1 cellular context compared by ENCODE assay signal in genomic region chr7:105012503-105013282, GRCh38.
A peak's percentile ranks its signal among the peaks of the same experiment; 100 is the strongest.
TF ChIP-seq lines count a peak whose summit lies in the region.

No MANE protein-coding gene starts in this region.

TF ChIP-seq in HEK293, 187 proteins besides CTCF, POLR2A, EP300 and RAD21 (continued from another document and continues in another):
- TF ChIP-seq ZNF280C (tag by site-specific recombination; IDR thresholded peaks at IDR 0.05) (no peak), ZFP69B (tag by site-specific recombination; IDR thresholded peaks at IDR 0.05) (peak; percentile 30; the same call in 1 of the 2 replicates), ZNF221 (tag by site-specific recombination; IDR thresholded peaks at IDR 0.05; ENCODE audit: borderline replicate concordance) (peak; percentile 59; the same call in 1 of the 2 replicates), ZNF114 (tag by site-specific recombination; IDR thresholded peaks at IDR 0.05) (no peak), ZNF629 (tag by site-specific recombination; IDR thresholded peaks at IDR 0.05) (peak; percentile 91), ZNF223 (tag by site-specific recombination; IDR thresholded peaks at IDR 0.05) (no peak), ZNF366 (tag by site-specific recombination; conservative IDR thresholded peaks at IDR 0.05) (peak; percentile 82), ZNF514 (tag by site-specific recombination; IDR thresholded peaks at IDR 0.05) (no peak), ZNF211 (tag by site-specific recombination; IDR thresholded peaks at IDR 0.05; ENCODE audit: low read depth) (no peak; the same call in 1 of the 2 replicates), ZNF350 (tag by site-specific recombination; IDR thresholded peaks at IDR 0.05) (no peak), ZNF658 (tag by site-specific recombination; IDR thresholded peaks at IDR 0.05) (no peak), ZNF302 (tag by site-specific recombination; IDR thresholded peaks at IDR 0.05; ENCODE audit: low read depth) (no peak), ZNF548 (tag by site-specific recombination; IDR thresholded peaks at IDR 0.05) (no peak), ZNF561 (tag by site-specific recombination; IDR thresholded peaks at IDR 0.05; ENCODE audit: borderline replicate concordance) (peak; percentile 77), EGR2 (tag by site-specific recombination; IDR thresholded peaks at IDR 0.05; ENCODE audit: low read depth) (peak; percentile 99), ZXDB (tag by site-specific recombination; IDR thresholded peaks at IDR 0.05) (peak; percentile 98), PRDM1 (tag by site-specific recombination; IDR thresholded peaks at IDR 0.05) (peak; percentile 96), ZNF391 (tag by site-specific recombination; IDR thresholded peaks at IDR 0.05; ENCODE audit: borderline replicate concordance, low read depth) (peak; percentile 78; the same call in 1 of the 2 replicates), ZNF140 (tag by site-specific recombination; IDR thresholded peaks at IDR 0.05) (no peak), SCRT1 (tag by site-specific recombination; IDR thresholded peaks at IDR 0.05; ENCODE audit: borderline replicate concordance) (0 out of 2 replicates have a peak, but pooled peaks have one; percentile 63), ZNF175 (tag by site-specific recombination; IDR thresholded peaks at IDR 0.05) (no peak), BCL11A (tag by site-specific recombination; IDR thresholded peaks at IDR 0.05; ENCODE audit: low read depth) (peak; percentile 91), ZBTB11 (tag by site-specific recombination; conservative IDR thresholded peaks at IDR 0.05; ENCODE audit: low read depth) (0 out of 2 replicates have a peak, but pooled peaks have one; percentile 40), GLIS2 (tag by site-specific recombination; IDR thresholded peaks at IDR 0.05) (peak; percentile 98), ZNF354C (tag by site-specific recombination; IDR thresholded peaks at IDR 0.05; ENCODE audit: borderline replicate concordance, low read depth) (no peak), SALL2 (tag by site-specific recombination; IDR thresholded peaks at IDR 0.05; ENCODE audit: borderline replicate concordance) (no peak), ZSCAN23 (tag by site-specific recombination; IDR thresholded peaks at IDR 0.05) (peak; percentile 79), OVOL3 (tag by site-specific recombination; IDR thresholded peaks at IDR 0.05) (no peak), ZNF560 (tag by site-specific recombination; IDR thresholded peaks at IDR 0.05; ENCODE audit: borderline replicate concordance) (no peak), ZNF426 (tag by site-specific recombination; IDR thresholded peaks at IDR 0.05) (no peak), ZNF274 (IDR thresholded peaks at IDR 0.05; ENCODE audit: low read length) (no peak), ZNF274 (tag by site-specific recombination; IDR thresholded peaks at IDR 0.05; ENCODE audit: borderline replicate concordance) (no peak)
- TF ChIP-seq, protein P1, sequence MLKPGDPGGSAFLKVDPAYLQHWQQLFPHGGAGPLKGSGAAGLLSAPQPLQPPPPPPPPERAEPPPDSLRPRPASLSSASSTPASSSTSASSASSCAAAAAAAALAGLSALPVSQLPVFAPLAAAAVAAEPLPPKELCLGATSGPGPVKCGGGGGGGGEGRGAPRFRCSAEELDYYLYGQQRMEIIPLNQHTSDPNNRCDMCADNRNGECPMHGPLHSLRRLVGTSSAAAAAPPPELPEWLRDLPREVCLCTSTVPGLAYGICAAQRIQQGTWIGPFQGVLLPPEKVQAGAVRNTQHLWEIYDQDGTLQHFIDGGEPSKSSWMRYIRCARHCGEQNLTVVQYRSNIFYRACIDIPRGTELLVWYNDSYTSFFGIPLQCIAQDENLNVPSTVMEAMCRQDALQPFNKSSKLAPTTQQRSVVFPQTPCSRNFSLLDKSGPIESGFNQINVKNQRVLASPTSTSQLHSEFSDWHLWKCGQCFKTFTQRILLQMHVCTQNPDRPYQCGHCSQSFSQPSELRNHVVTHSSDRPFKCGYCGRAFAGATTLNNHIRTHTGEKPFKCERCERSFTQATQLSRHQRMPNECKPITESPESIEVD (tag by site-specific recombination; IDR thresholded peaks at IDR 0.05): peak; percentile 60; the same call in 1 of the 2 replicates
- TF ChIP-seq, protein P2, sequence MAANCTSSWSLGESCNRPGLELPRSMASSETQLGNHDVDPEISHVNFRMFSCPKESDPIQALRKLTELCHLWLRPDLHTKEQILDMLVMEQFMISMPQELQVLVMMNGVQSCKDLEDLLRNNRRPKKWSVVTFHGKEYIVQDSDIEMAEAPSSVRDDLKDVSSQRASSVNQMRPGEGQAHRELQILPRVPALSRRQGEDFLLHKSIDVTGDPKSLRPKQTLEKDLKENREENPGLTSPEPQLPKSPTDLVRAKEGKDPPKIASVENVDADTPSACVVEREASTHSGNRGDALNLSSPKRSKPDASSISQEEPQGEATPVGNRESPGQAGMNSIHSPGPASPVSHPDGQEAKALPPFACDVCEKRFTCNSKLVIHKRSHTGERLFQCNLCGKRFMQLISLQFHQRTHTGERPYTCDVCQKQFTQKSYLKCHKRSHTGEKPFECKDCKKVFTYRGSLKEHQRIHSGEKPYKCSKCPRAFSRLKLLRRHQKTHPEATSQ (tag by site-specific recombination; IDR thresholded peaks at IDR 0.05): peak; percentile 83; the same call in 1 of the 2 replicates
- TF ChIP-seq, protein P3, sequence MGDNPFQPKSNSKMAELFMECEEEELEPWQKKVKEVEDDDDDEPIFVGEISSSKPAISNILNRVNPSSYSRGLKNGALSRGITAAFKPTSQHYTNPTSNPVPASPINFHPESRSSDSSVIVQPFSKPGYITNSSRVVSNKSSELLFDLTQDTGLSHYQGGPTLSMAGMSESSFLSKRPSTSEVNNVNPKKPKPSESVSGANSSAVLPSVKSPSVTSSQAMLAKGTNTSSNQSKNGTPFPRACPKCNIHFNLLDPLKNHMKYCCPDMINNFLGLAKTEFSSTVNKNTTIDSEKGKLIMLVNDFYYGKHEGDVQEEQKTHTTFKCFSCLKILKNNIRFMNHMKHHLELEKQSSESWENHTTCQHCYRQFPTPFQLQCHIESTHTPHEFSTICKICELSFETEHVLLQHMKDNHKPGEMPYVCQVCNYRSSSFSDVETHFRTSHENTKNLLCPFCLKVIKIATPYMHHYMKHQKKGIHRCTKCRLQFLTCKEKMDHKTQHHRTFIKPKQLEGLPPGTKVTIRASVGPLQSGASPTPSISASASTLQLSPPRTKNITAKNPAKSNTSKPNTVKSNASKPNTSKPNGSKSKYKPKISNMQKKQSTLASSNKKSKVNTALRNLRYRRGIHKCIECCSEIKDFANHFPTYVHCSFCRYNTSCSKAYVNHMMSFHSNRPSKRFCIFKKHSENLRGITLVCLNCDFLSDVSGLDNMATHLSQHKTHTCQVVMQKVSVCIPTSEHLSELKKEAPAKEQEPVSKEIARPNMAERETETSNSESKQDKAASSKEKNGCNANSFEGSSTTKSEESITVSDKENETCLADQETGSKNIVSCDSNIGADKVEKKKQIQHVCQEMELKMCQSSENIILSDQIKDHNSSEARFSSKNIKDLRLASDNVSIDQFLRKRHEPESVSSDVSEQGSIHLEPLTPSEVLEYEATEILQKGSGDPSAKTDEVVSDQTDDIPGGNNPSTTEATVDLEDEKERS (tag by site-specific recombination; IDR thresholded peaks at IDR 0.05): peak; percentile 88; the same call in 1 of the 2 replicates
- TF ChIP-seq, protein P4, sequence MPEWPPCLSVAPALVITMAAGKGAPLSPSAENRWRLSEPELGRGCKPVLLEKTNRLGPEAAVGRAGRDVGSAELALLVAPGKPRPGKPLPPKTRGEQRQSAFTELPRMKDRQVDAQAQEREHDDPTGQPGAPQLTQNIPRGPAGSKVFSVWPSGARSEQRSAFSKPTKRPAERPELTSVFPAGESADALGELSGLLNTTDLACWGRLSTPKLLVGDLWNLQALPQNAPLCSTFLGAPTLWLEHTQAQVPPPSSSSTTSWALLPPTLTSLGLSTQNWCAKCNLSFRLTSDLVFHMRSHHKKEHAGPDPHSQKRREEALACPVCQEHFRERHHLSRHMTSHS (tag by site-specific recombination; IDR thresholded peaks at IDR 0.05): no peak
- TF ChIP-seq, protein P5, sequence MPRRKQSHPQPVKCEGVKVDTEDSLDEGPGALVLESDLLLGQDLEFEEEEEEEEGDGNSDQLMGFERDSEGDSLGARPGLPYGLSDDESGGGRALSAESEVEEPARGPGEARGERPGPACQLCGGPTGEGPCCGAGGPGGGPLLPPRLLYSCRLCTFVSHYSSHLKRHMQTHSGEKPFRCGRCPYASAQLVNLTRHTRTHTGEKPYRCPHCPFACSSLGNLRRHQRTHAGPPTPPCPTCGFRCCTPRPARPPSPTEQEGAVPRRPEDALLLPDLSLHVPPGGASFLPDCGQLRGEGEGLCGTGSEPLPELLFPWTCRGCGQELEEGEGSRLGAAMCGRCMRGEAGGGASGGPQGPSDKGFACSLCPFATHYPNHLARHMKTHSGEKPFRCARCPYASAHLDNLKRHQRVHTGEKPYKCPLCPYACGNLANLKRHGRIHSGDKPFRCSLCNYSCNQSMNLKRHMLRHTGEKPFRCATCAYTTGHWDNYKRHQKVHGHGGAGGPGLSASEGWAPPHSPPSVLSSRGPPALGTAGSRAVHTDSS (tag by site-specific recombination; IDR thresholded peaks at IDR 0.05): peak; percentile 72
- TF ChIP-seq, protein P6, sequence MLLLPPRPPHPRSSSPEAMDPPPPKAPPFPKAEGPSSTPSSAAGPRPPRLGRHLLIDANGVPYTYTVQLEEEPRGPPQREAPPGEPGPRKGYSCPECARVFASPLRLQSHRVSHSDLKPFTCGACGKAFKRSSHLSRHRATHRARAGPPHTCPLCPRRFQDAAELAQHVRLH (tag by site-specific recombination; IDR thresholded peaks at IDR 0.05): peak; percentile 64
- TF ChIP-seq, protein P7, sequence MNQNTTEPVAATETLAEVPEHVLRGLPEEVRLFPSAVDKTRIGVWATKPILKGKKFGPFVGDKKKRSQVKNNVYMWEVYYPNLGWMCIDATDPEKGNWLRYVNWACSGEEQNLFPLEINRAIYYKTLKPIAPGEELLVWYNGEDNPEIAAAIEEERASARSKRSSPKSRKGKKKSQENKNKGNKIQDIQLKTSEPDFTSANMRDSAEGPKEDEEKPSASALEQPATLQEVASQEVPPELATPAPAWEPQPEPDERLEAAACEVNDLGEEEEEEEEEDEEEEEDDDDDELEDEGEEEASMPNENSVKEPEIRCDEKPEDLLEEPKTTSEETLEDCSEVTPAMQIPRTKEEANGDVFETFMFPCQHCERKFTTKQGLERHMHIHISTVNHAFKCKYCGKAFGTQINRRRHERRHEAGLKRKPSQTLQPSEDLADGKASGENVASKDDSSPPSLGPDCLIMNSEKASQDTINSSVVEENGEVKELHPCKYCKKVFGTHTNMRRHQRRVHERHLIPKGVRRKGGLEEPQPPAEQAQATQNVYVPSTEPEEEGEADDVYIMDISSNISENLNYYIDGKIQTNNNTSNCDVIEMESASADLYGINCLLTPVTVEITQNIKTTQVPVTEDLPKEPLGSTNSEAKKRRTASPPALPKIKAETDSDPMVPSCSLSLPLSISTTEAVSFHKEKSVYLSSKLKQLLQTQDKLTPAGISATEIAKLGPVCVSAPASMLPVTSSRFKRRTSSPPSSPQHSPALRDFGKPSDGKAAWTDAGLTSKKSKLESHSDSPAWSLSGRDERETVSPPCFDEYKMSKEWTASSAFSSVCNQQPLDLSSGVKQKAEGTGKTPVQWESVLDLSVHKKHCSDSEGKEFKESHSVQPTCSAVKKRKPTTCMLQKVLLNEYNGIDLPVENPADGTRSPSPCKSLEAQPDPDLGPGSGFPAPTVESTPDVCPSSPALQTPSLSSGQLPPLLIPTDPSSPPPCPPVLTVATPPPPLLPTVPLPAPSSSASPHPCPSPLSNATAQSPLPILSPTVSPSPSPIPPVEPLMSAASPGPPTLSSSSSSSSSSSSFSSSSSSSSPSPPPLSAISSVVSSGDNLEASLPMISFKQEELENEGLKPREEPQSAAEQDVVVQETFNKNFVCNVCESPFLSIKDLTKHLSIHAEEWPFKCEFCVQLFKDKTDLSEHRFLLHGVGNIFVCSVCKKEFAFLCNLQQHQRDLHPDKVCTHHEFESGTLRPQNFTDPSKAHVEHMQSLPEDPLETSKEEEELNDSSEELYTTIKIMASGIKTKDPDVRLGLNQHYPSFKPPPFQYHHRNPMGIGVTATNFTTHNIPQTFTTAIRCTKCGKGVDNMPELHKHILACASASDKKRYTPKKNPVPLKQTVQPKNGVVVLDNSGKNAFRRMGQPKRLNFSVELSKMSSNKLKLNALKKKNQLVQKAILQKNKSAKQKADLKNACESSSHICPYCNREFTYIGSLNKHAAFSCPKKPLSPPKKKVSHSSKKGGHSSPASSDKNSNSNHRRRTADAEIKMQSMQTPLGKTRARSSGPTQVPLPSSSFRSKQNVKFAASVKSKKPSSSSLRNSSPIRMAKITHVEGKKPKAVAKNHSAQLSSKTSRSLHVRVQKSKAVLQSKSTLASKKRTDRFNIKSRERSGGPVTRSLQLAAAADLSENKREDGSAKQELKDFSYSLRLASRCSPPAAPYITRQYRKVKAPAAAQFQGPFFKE (tag by site-specific recombination; IDR thresholded peaks at IDR 0.05; ENCODE audit: borderline replicate concordance): no peak
